In the genomic region with DNA sequence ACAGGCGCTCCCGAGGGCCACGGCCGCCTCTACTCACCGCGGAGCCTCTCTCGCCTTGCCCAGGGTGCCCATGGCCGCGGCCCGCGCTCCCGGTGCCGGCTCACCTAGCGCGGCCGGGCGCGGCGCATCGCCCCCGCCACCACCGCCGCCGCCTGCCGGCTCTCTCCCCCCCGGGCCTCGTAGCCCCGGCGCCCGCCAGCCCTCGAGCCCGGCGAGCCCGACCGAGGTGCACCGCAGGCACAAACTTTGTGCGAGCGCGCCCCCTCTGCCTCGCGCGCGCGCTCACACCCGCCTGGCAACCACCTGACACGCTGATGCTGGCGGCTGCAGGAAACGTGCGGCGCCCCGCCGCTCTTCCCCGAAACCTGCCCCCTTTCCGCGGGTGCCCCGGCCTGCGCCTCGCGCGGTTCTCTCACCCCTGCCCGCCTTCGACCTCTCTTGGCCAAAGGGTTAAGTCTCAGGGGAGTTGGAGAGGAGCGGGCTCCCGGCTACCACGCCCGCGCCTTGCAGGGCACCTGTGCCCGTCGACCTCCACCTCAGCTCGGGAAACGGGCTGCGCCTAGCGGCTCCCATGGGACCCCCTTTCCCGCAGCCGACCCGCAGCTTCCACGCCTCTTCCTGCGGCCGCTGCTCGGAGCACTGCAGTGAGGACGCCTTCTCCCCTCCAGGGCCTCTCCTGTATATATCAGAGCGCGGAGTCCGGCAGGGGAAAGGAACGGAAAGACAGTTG, we compare ENCODE assay signal across 8 cellular contexts. TPM values are rescaled to one million over a fixed set of nuclear protein-coding genes. Genes with fewer than 3 reads are reported as not detected.
DNase-seq lines count a peak whose midpoint lies in the region; ATAC-seq, FAIRE-seq and TF ChIP-seq lines count a peak whose summit lies in the region.

A gene (minus strand): TSS at position 258 of the 730 bp plus-strand sequence. CDS start 186 bp downstream, at position 72.

- H3K4me3 ChIP-seq in DND-41 (ENCODE audit: low read depth in 1 of 2, low read length in 2 of 2) (peak within 1 kb of the TSS; percentile 27 to 68; a peak in 3 of 4 replicates), iPS-15b (ENCODE audit: low read depth, low read length) (peak within 1 kb of the TSS; percentile 64), small intestine (ENCODE audit: low read depth in 1 of 2, low read length in 2 of 2) (peak within 1 kb of the TSS; percentile 70 to 75)

- H3K27ac ChIP-seq in DND-41 (ENCODE audit: low read length) (peak within 1 kb of the TSS; percentile 79), small intestine (ENCODE audit: low read depth in 1 of 2, low read length in 1 of 2) (peak within 1 kb of the TSS; percentile 70 to 86)

- H4K20me1 ChIP-seq in DND-41 (ENCODE audit: insufficient read depth, low read length), result no peaks in the 10 kb centered on the region; the same call in 1 of the 2 replicates

- peaks cover 32% of the 10 kb centered on the region for H3K4me1 ChIP-seq in DND-41 (ENCODE audit: insufficient read depth, low read length)
- H3K4me1 ChIP-seq in iPS-15b (ENCODE audit: control insufficient read depth, insufficient read depth, low read length), result no peaks in the 10 kb centered on the region
- H3K4me1 ChIP-seq in small intestine (ENCODE audit: control insufficient read depth in 2 of 2, insufficient read depth in 1 of 2, low read depth in 1 of 2, low read length in 1 of 2), result peaks cover 0 to 2% of the 10 kb centered on the region in 2 donors

- TF ChIP-seq CTCF in DND-41 (IDR thresholded peaks at IDR 0.05; ENCODE audit: borderline replicate concordance, extremely low read depth, low read length, poor library complexity, severe bottlenecking), result peak; percentile 59

- DNase-seq in DND-41 (peak; percentile 84), HPDE6-E6E7 (ENCODE audit: extremely low spot score) (peak; percentile 22), T-helper 1 cell (peak; percentile 74 to 94 (median 80)), anterior cingulate cortex (lab: John Stamatoyannopoulos, UW) (peak in 43 of 58 donors; percentile 10 to 68 (median 30)), small intestine (peak; percentile 75), SW 1271 (lab: John Stamatoyannopoulos, UW) (no peak)

- H3K9me3 ChIP-seq in DND-41 (ENCODE audit: insufficient read depth, low read length, severe bottlenecking), result no peaks in the 10 kb centered on the region
- no peaks in the 10 kb centered on the region for H3K9me3 ChIP-seq in iPS-15b (ENCODE audit: control insufficient read depth, insufficient read depth, low read length)
- H3K9me3 ChIP-seq in small intestine (ENCODE audit: control insufficient read depth, low read depth), result no peaks in the 10 kb centered on the region

- H3K36me3 ChIP-seq in DND-41 (ENCODE audit: insufficient read depth, low read length), result no peaks in the 10 kb centered on the region
- no peaks in the 10 kb centered on the region for H3K36me3 ChIP-seq in iPS-15b (ENCODE audit: control insufficient read depth, insufficient read depth, low read length)
- H3K36me3 ChIP-seq in small intestine (ENCODE audit: control insufficient read depth in 2 of 2, insufficient read depth in 2 of 2, low read length in 2 of 2), result no peaks in the 10 kb centered on the region

- H3K9ac ChIP-seq in DND-41 (ENCODE audit: low read depth, low read length), result peak within 1 kb of the TSS; percentile 66
- H3K9ac ChIP-seq in iPS-15b (ENCODE audit: low read depth, low read length), result peak within 1 kb of the TSS; percentile 12

- H3K4me2 ChIP-seq in DND-41 (ENCODE audit: insufficient read depth, low read length), result peak within 1 kb of the TSS; percentile 91

- ATAC-seq in DND-41 (ENCODE audit: insufficient read depth, low read depth), result peak; percentile 84
- ATAC-seq in GM19468 (IDR thresholded peaks at IDR 0.05; ENCODE audit: extremely low read depth, unreplicated experiment), result peak; percentile 48

- H3K27me3 ChIP-seq in DND-41 (ENCODE audit: insufficient read depth, low read length, poor library complexity) (no peaks in the 10 kb centered on the region), iPS-15b (ENCODE audit: control insufficient read depth, insufficient read depth, low read length) (peaks cover 36% of the 10 kb centered on the region), small intestine (ENCODE audit: control insufficient read depth in 2 of 2, insufficient read depth in 2 of 2, low read length in 2 of 2) (peaks cover 0 to 2% of the 10 kb centered on the region in 2 donors)

- H2AFZ ChIP-seq in DND-41 (ENCODE audit: low read depth, low read length), result peak within 1 kb of the TSS; percentile 59

- FAIRE-seq in small intestine (lab: Jason Lieb, UNC), result no peak

- 1 to 2% (median 2%) methylated on average over 61 to 85 of the region's 85 CpGs for WGBS in small intestine, 3 donors

- peaks cover 11% of the 10 kb centered on the region for H3K79me2 ChIP-seq in DND-41 (ENCODE audit: insufficient read depth, low read length)

RNA-seq across cellular contexts. Expression of the gene that starts here (rescaled TPM):
- under 1 TPM; 0.45 to 0.64 (median 0.54) TPM for polyA plus RNA-seq in small intestine

Comparison
In these comparisons a context has a peak if more than half of its experiments do, and no peak if none do; other contexts are left out.
1. Peak in DNase-seq, H3K4me3 ChIP-seq and H3K27ac ChIP-seq in small intestine; RNA of the gene not detected or under 1 TPM.
2. DNase-seq: peak in DND-41 (single experiment), HPDE6-E6E7 (single experiment), T-helper 1 cell (5 of 5) and anterior cingulate cortex (43 of 58); none in SW 1271 (0 of 2).
3. Peak in every context shown above with its lines, with median percentiles within 50 percentile points of each other: H3K4me3 ChIP-seq.